1 cellular context compared by ENCODE assay signal in genomic region chr1:228150458-228151169, GRCh38.
TF ChIP-seq lines count a peak whose summit lies in the region.

No MANE protein-coding gene starts in this region.

TF ChIP-seq in HepG2, 621 proteins besides CTCF, POLR2A, EP300 and RAD21 (continued from another document and continues in another):
- TF ChIP-seq AFF4 (CRISPR knock-in tag; IDR thresholded peaks at IDR 0.05) (no peak), ZFP36L2 (CRISPR knock-in tag; IDR thresholded peaks at IDR 0.05) (no peak), CCAR2 (optimal IDR thresholded peaks at IDR 0.05; ENCODE audit: low read depth, low read length) (no peak), ZNF747 (CRISPR knock-in tag; IDR thresholded peaks at IDR 0.05; ENCODE audit: borderline replicate concordance) (no peak), NCOR1 (IDR thresholded peaks at IDR 0.05; ENCODE audit: borderline replicate concordance, low read length) (no peak), RARG (CRISPR knock-in tag; IDR thresholded peaks at IDR 0.05; ENCODE audit: low read depth) (no peak), MBD4 (IDR thresholded peaks at IDR 0.05; ENCODE audit: borderline replicate concordance, low read length) (no peak), SIX1 (CRISPR knock-in tag; IDR thresholded peaks at IDR 0.05; ENCODE audit: borderline replicate concordance) (0 out of 2 replicates have a peak, but pooled peaks have one; percentile 18), STAT6 (CRISPR knock-in tag; IDR thresholded peaks at IDR 0.05; ENCODE audit: borderline replicate concordance) (no peak), BORCS8-MEF2B (CRISPR knock-in tag; IDR thresholded peaks at IDR 0.05) (no peak), JUN (CRISPR knock-in tag; IDR thresholded peaks at IDR 0.05) (no peak), FOXC1 (CRISPR knock-in tag; IDR thresholded peaks at IDR 0.05; ENCODE audit: borderline replicate concordance) (no peak), ZBTB42 (CRISPR knock-in tag; IDR thresholded peaks at IDR 0.05) (peak; percentile 56; the same call in 1 of the 2 replicates), MEIS2 (CRISPR knock-in tag; IDR thresholded peaks at IDR 0.05) (no peak), ZZZ3 (CRISPR knock-in tag; IDR thresholded peaks at IDR 0.05; ENCODE audit: borderline replicate concordance) (0 out of 2 replicates have a peak, but pooled peaks have one; percentile 35), ZFP1 (CRISPR knock-in tag; IDR thresholded peaks at IDR 0.05) (no peak), BRCA1 (CRISPR knock-in tag; IDR thresholded peaks at IDR 0.05) (no peak), SALL1 (CRISPR knock-in tag; IDR thresholded peaks at IDR 0.05) (no peak), HMGXB3 (CRISPR knock-in tag; IDR thresholded peaks at IDR 0.05; ENCODE audit: borderline replicate concordance) (no peak), CSRNP2 (CRISPR knock-in tag; conservative IDR thresholded peaks at IDR 0.05; ENCODE audit: low read depth) (no peak), ZNF841 (CRISPR knock-in tag; IDR thresholded peaks at IDR 0.05; ENCODE audit: borderline replicate concordance) (no peak), HDAC6 (IDR thresholded peaks at IDR 0.05; ENCODE audit: low read depth, low read length) (no peak), ARID4A (CRISPR knock-in tag; IDR thresholded peaks at IDR 0.05; ENCODE audit: borderline replicate concordance) (peak; percentile 10; the same call in 1 of the 2 replicates), ZNF451 (CRISPR knock-in tag; IDR thresholded peaks at IDR 0.05) (peak; percentile 72; the same call in 1 of the 2 replicates), NR2F6 (IDR thresholded peaks at IDR 0.05) (0 out of 2 replicates have a peak, but pooled peaks have one; percentile 26), NR2F6 (CRISPR knock-in tag; IDR thresholded peaks at IDR 0.05) (no peak), ATF7-NPFF (CRISPR knock-in tag; IDR thresholded peaks at IDR 0.05; ENCODE audit: low read depth) (no peak), DZIP1 (CRISPR knock-in tag; IDR thresholded peaks at IDR 0.05) (no peak), ZNF558 (CRISPR knock-in tag; IDR thresholded peaks at IDR 0.05; ENCODE audit: borderline replicate concordance) (0 out of 2 replicates have a peak, but pooled peaks have one; percentile 16), FOXP1 (IDR thresholded peaks at IDR 0.05) (no peak), FOXP1 (CRISPR knock-in tag; IDR thresholded peaks at IDR 0.05) (no peak), GLMP (CRISPR knock-in tag; IDR thresholded peaks at IDR 0.05; ENCODE audit: borderline replicate concordance) (no peak), SRF (IDR thresholded peaks at IDR 0.05; ENCODE audit: low read depth, low read length) (no peak), TP53 (CRISPR knock-in tag; conservative IDR thresholded peaks at IDR 0.05) (no peak), HBP1 (CRISPR knock-in tag; IDR thresholded peaks at IDR 0.05; ENCODE audit: low read depth) (no peak), GFI1 (CRISPR knock-in tag; IDR thresholded peaks at IDR 0.05; ENCODE audit: borderline replicate concordance) (peak; percentile 33; the same call in 1 of the 2 replicates), ZBTB20 (CRISPR knock-in tag; IDR thresholded peaks at IDR 0.05; ENCODE audit: borderline replicate concordance, low read depth) (no peak)
